Comparison of ENCODE assay signal across 8 cellular contexts in the genomic region with DNA sequence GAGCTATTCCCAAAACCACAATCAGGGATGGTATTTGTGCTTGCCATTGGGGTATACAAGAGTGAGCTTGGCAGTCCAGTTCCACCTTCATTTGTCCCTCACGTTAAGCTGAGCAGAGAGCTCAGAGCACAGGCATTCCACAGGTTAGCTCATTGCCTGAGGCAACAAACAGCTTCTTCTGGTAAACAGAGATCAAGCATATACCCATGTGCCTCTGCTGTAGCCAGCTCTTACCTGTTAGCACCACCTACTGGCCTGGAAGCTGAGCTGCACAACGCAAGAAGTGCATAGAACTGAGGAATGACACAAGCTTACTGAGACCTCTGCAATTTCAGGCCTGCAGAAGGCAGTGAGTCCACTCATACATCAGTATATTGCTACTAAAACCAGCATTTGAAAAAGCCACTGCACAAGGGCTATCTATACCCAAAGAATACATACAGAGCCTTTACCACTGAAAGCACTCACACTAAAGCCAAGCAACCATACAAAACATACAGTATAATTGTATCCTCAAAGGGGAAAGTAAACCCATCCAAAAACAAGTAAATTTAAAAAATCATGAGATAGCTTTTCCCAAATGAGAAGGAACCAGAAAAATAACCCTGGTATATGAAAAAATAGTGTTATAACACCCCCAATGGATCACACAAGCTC.
DNase-seq lines count a peak whose midpoint lies in the region; ATAC-seq, FAIRE-seq and TF ChIP-seq lines count a peak whose summit lies in the region.
"Had no signal": no experiment of that assay in that cellular context is flagged by ENCODE, and none has a peak within 500 bp of the region (broad histone marks: within the 10 kb centered on the region; RNA-seq: fewer than 3 reads in every experiment).

No MANE protein-coding gene starts in this region.

- H3K4me3 ChIP-seq in IMR-90 (ENCODE audit: insufficient read depth, low read depth, low read length) (no peak overlapping the region), mesendoderm (ENCODE audit: low read length) (no peak overlapping the region), right cardiac atrium (ENCODE audit: low read length) (no peak overlapping the region)

- H3K56ac ChIP-seq in IMR-90 (ENCODE audit: extremely low read depth, insufficient read depth, low read length) (no peak overlapping the region), mesendoderm (ENCODE audit: low read length) (peak overlapping the region; percentile 51)

- intact Hi-C loops in IMR-90 (cut with micrococcal nuclease) (loop anchor here (1.0 kb wide), 2 partner anchors 319 to 1888 kb away; no protein-coding TSS in a partner anchor), right cardiac atrium (cut with DNase I) (no loop called here)
- intact Hi-C loops in activated CD4-positive, alpha-beta memory T cell treated with anti-CD3 and anti-CD28 coated beads for 36 hours (cut with micrococcal nuclease) = no loop called here

- TF ChIP-seq RAD21 in IMR-90 (IDR thresholded peaks at IDR 0.05; ENCODE audit: low read length) = peak; percentile 77

- CTCF ChIA-PET in IMR-90 (lab: Yijun Ruan, JAX) = interaction anchor here (0.9 to 1.5 kb wide), 2 partner anchors 319 to 1889 kb away, joined by 3 to 14 read pairs; no protein-coding TSS in a partner anchor
- CTCF ChIA-PET in activated CD4-positive, alpha-beta memory T cell treated with anti-CD3 and anti-CD28 coated beads for 36 hours (lab: Charles Lee) = no interaction called here

- TF ChIP-seq POLR2A in IMR-90 (IDR thresholded peaks at IDR 0.05; ENCODE audit: low read depth, low read length) = no peak

- H2AK5ac ChIP-seq in IMR-90 (ENCODE audit: low read depth, low read length) = no peak overlapping the region
- H2AK5ac ChIP-seq in mesendoderm (ENCODE audit: low read length) = no peak overlapping the region

- dilution Hi-C loops in IMR-90 (cut with HindIII; ENCODE audit: low sequenced_read_pairs, unreplicated experiment) = no loop called here

- H3K27me3 ChIP-seq in IMR-90 (ENCODE audit: control insufficient read depth, insufficient read depth, low read length) (no peaks in the 10 kb centered on the region), mesendoderm (ENCODE audit: insufficient read depth, low read length, poor library complexity) (no peaks in the 10 kb centered on the region), right cardiac atrium (ENCODE audit: control insufficient read depth, insufficient read depth) (no peaks in the 10 kb centered on the region)

- no peaks in the 10 kb centered on the region for H3K9me1 ChIP-seq in IMR-90 (ENCODE audit: insufficient read depth, low read length)

- no peaks in the 10 kb centered on the region for H3K79me1 ChIP-seq in IMR-90 (ENCODE audit: low read depth in 1 of 2, low read length in 2 of 2)
- H3K79me1 ChIP-seq in mesendoderm (ENCODE audit: low read length) = no peaks in the 10 kb centered on the region

- no peak overlapping the region for H2BK5ac ChIP-seq in IMR-90 (ENCODE audit: low read depth, low read length, poor library complexity, severe bottlenecking)
- H2BK5ac ChIP-seq in mesendoderm (ENCODE audit: low read length) = no peak overlapping the region

- H2AFZ ChIP-seq in IMR-90 (replicated peaks; ENCODE audit: low read length, poor library complexity) = peak overlapping the region; percentile 1

- DNase-seq in GM18507 (ENCODE audit: extremely low spot score, insufficient read length, low read depth) (no peak), IMR-90 (peak; percentile 64), UCSD-AML1 (lab: John Stamatoyannopoulos, UW; ENCODE audit: unreplicated experiment) (peak; percentile 6), mesendoderm (peak; percentile 97), right cardiac atrium (no peak)
- no peak for DNase-seq in activated CD4-positive, alpha-beta memory T cell treated with anti-CD3 and anti-CD28 coated beads for 36 hours
- DNase-seq: naive B cell had no signal

- no peak overlapping the region for H3K4me3 Mint-ChIP-seq in activated CD4-positive, alpha-beta memory T cell treated with anti-CD3 and anti-CD28 coated beads for 36 hours

- H3K9ac ChIP-seq in IMR-90 (ENCODE audit: low read depth, low read length) (no peak overlapping the region), mesendoderm (ENCODE audit: low read length) (no peak overlapping the region)

- peak; percentile 55 for TF ChIP-seq CTCF in IMR-90 (conservative IDR thresholded peaks at IDR 0.05; ENCODE audit: low read depth, low read length)

- ATAC-seq in GM21825 (IDR thresholded peaks at IDR 0.05; ENCODE audit: unreplicated experiment) (peak; percentile 89), IMR-90 (ENCODE audit: low read depth) (peak; percentile 97), right cardiac atrium (no peak)

- H3K27ac ChIP-seq in IMR-90 (ENCODE audit: insufficient read depth, low read length) (no peak overlapping the region), mesendoderm (ENCODE audit: low read depth, low read length) (no peak overlapping the region), right cardiac atrium (ENCODE audit: low read length) (no peak overlapping the region)

- no peaks in the 10 kb centered on the region; the same call in 1 of the 2 replicates for H3K9me3 ChIP-seq in IMR-90 (ENCODE audit: control insufficient read depth, insufficient read depth, low read length)
- no peaks in the 10 kb centered on the region for H3K9me3 ChIP-seq in right cardiac atrium (ENCODE audit: control insufficient read depth, low read length)

- H3K4me1 ChIP-seq in IMR-90 (ENCODE audit: control insufficient read depth, insufficient read depth, low read length) (no peaks in the 10 kb centered on the region), mesendoderm (ENCODE audit: control insufficient read depth, low read depth, low read length) (no peaks in the 10 kb centered on the region), right cardiac atrium (ENCODE audit: control insufficient read depth, insufficient read depth, low read length) (no peaks in the 10 kb centered on the region)

- H3K18ac ChIP-seq in IMR-90 (ENCODE audit: low read depth, low read length) (no peak overlapping the region), mesendoderm (ENCODE audit: low read length) (no peak overlapping the region)

- H4K20me1 ChIP-seq in IMR-90 (ENCODE audit: insufficient read depth, low read length) = no peaks in the 10 kb centered on the region

- in situ Hi-C loops in IMR-90 (cut with MboI; ENCODE audit: low sequenced_read_pairs) = loop anchor here (5.0 kb wide), 1 partner anchor 321 kb away; no protein-coding TSS in a partner anchor

- FAIRE-seq in GM18507 (lab: Jason Lieb, UNC) = peak; percentile 61

- no peak overlapping the region for H3K4ac ChIP-seq in IMR-90 (ENCODE audit: low read depth, low read length)
- H3K4ac ChIP-seq in mesendoderm (ENCODE audit: low read depth, low read length) = no peak overlapping the region

- no peaks in the 10 kb centered on the region for H3K79me2 ChIP-seq in mesendoderm (ENCODE audit: control insufficient read depth, insufficient read depth, low read length)

- H3K4me2 ChIP-seq in IMR-90 (ENCODE audit: low read depth, low read length) = no peak overlapping the region
- H3K4me2 ChIP-seq in mesendoderm (ENCODE audit: low read length) = no peak overlapping the region

- POLR2A ChIA-PET in IMR-90 (lab: Charles Lee; ENCODE audit: unreplicated experiment) = no interaction called here
- POLR2A ChIA-PET in activated CD4-positive, alpha-beta memory T cell treated with anti-CD3 and anti-CD28 coated beads for 36 hours (lab: Charles Lee) = no interaction called here

- H2BK20ac ChIP-seq in IMR-90 (ENCODE audit: low read depth, low read length) = no peak overlapping the region

- H4K8ac ChIP-seq in IMR-90 (ENCODE audit: low read depth in 2 of 2, low read length in 2 of 2) (no peak overlapping the region), mesendoderm (ENCODE audit: low read depth, low read length) (no peak overlapping the region)

- H3K36me3 ChIP-seq in IMR-90 (ENCODE audit: control insufficient read depth, insufficient read depth, low read length) (no peaks in the 10 kb centered on the region), mesendoderm (ENCODE audit: control insufficient read depth, insufficient read depth, low read length) (no peaks in the 10 kb centered on the region)

- 20% methylated on average over 1 of the region's 2 CpGs; no CpG with 5 or more reads in 1 of the 2 experiments for WGBS in IMR-90 (ENCODE audit: extremely low coverage in 2 of 2, insufficient read length in 1 of 2), 2 experiments
- no CpG with 5 or more reads among the region's 2 CpGs for WGBS in mesendoderm (ENCODE audit: extremely low coverage, insufficient coverage, low lambda C conversion rate)
- WGBS in right cardiac atrium = 27% methylated on average over 2 of the region's 2 CpGs

- no peak overlapping the region for H2BK120ac ChIP-seq in IMR-90 (ENCODE audit: low read depth, low read length)
- no peak overlapping the region for H2BK120ac ChIP-seq in mesendoderm (ENCODE audit: low read depth, low read length)

- no peak overlapping the region for H3K23ac ChIP-seq in IMR-90 (ENCODE audit: low read depth, low read length)
- H3K23ac ChIP-seq in mesendoderm (ENCODE audit: low read length) = no peak overlapping the region

- no peak overlapping the region for H3K14ac ChIP-seq in IMR-90 (replicated peaks; ENCODE audit: low read depth, low read length)

- no peaks in the 10 kb centered on the region for H3K36me3 Mint-ChIP-seq in activated CD4-positive, alpha-beta memory T cell treated with anti-CD3 and anti-CD28 coated beads for 36 hours
- H3K36me3 Mint-ChIP-seq: naive B cell had no signal

- H3K27me3 Mint-ChIP-seq in activated CD4-positive, alpha-beta memory T cell treated with anti-CD3 and anti-CD28 coated beads for 36 hours = no peaks in the 10 kb centered on the region
- H3K27me3 Mint-ChIP-seq: naive B cell had no signal

- peaks cover 5% of the 10 kb centered on the region for H3K9me3 Mint-ChIP-seq in activated CD4-positive, alpha-beta memory T cell treated with anti-CD3 and anti-CD28 coated beads for 36 hours

- no peak overlapping the region for H3K27ac Mint-ChIP-seq in activated CD4-positive, alpha-beta memory T cell treated with anti-CD3 and anti-CD28 coated beads for 36 hours

- H2BK15ac ChIP-seq in IMR-90 (ENCODE audit: low read depth, low read length) (no peak overlapping the region), mesendoderm (replicated peaks; ENCODE audit: low read depth) (no peak overlapping the region)

- H3K4me1 Mint-ChIP-seq in activated CD4-positive, alpha-beta memory T cell treated with anti-CD3 and anti-CD28 coated beads for 36 hours (ENCODE audit: low read depth) = no peaks in the 10 kb centered on the region
- H3K4me1 Mint-ChIP-seq: naive B cell had no signal

- H4K5ac ChIP-seq in IMR-90 (ENCODE audit: low read depth, low read length) (no peak overlapping the region), mesendoderm (ENCODE audit: low read length) (no peak overlapping the region)

- H4K91ac ChIP-seq in IMR-90 (ENCODE audit: insufficient read depth, low read depth, low read length) = no peak overlapping the region

- no TSS peak for BruUV-seq in IMR-90 (replicated peaks; lab: Mats Ljungman, UMichigan)

- no peak overlapping the region for H2AK9ac ChIP-seq in IMR-90 (replicated peaks; ENCODE audit: low read depth, low read length, poor library complexity)

TF ChIP-seq in IMR-90, 13 proteins besides CTCF, POLR2A, EP300 and RAD21 (continues in another document):
- TF ChIP-seq CEBPB (IDR thresholded peaks at IDR 0.05; ENCODE audit: low read depth, low read length) = no peak
- TF ChIP-seq MAFK (IDR thresholded peaks at IDR 0.05; ENCODE audit: low read depth, low read length) = no peak
- TF ChIP-seq FOS (IDR thresholded peaks at IDR 0.05; ENCODE audit: low read depth, low read length) = no peak
- TF ChIP-seq RFX5 (IDR thresholded peaks at IDR 0.05; ENCODE audit: low read depth, low read length) = no peak

Comparison
In these comparisons a context has a peak if more than half of its experiments do, and no peak if none do; other contexts are left out.
1. DNase-seq: peak in IMR-90 (single experiment), UCSD-AML1 (single experiment) and mesendoderm (single experiment); none in GM18507 (single experiment), activated CD4-positive, alpha-beta memory T cell treated with anti-CD3 and anti-CD28 coated beads for 36 hours (single experiment) and right cardiac atrium (0 of 3).
2. ATAC-seq: peak in GM21825 (single experiment) and IMR-90 (single experiment); none in right cardiac atrium (0 of 2).